ENCODE assay signal across 22 cellular contexts in the genomic region with DNA sequence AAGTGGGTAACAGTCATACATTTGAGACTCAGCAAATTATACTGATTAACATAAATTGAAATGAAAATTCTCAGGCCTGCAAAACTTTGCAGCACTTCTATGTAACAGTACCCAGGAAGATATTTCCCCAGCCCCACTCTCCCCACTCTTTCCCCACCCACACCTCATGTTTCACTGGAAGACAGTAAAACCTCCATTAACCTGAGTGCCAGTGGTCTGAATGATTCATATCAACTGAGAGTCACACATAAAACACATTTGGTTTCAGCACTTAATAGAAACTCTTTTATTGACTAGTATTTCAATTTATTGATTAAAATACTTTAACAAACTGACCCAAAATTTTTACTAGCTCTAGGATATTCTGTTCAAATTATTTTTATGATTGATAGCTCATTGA. TPM values are rescaled to one million over a fixed set of nuclear protein-coding genes. Genes with fewer than 3 reads are reported as not detected.
"Had no signal": no experiment of that assay in that cellular context is flagged by ENCODE, and none has a peak within 500 bp of the region (broad histone marks: within the 10 kb centered on the region; RNA-seq: fewer than 3 reads in every experiment).

No MANE protein-coding gene starts in this region.

- H3K36me3 ChIP-seq: cardiac muscle cell, gastroesophageal sphincter, prostate gland had no signal

- H2AFZ ChIP-seq: hepatocyte had no signal

- H3K27ac ChIP-seq: cardiac muscle cell, coronary artery, gastroesophageal sphincter, hepatocyte, prostate gland had no signal

- H3K27me3 Mint-ChIP-seq: activated CD4-positive, alpha-beta memory T cell treated with anti-CD3 and anti-CD28 coated beads, Interleukin-2, amount 10 ng/mL, durations not matched to agents 7 days and 5 days had no signal

- H3K4me3 Mint-ChIP-seq: activated CD4-positive, alpha-beta memory T cell treated with anti-CD3 and anti-CD28 coated beads, Interleukin-2, amount 10 ng/mL, durations not matched to agents 7 days and 5 days; activated CD4-positive, alpha-beta T cell treated with anti-CD3 and anti-CD28 coated beads for 36 hours; activated naive CD8-positive, alpha-beta T cell treated with anti-CD3 and anti-CD28 coated beads, Interleukin-2, amount 10 ng/mL, durations not matched to agents 7 days and 5 days; naive thymus-derived CD4-positive, alpha-beta T cell; type B pancreatic cell had no signal

- H3K79me2 ChIP-seq: hepatocyte had no signal

- H3K4me1 Mint-ChIP-seq: activated CD4-positive, alpha-beta memory T cell treated with anti-CD3 and anti-CD28 coated beads, Interleukin-2, amount 10 ng/mL, durations not matched to agents 7 days and 5 days; activated CD4-positive, alpha-beta T cell treated with anti-CD3 and anti-CD28 coated beads for 36 hours; activated naive CD8-positive, alpha-beta T cell treated with anti-CD3 and anti-CD28 coated beads, Interleukin-2, amount 10 ng/mL, durations not matched to agents 7 days and 5 days; naive thymus-derived CD4-positive, alpha-beta T cell had no signal

- ATAC-seq: activated CD4-positive, alpha-beta T cell treated with anti-CD3 and anti-CD28 coated beads for 36 hours; gastroesophageal sphincter; left cardiac atrium; naive thymus-derived CD4-positive, alpha-beta T cell; sciatic nerve had no signal

- H3K9me3 ChIP-seq: gastroesophageal sphincter, prostate gland had no signal

- H3K4me2 ChIP-seq: hepatocyte had no signal

- H3K4me1 ChIP-seq: gastroesophageal sphincter, prostate gland had no signal

- H3K36me3 Mint-ChIP-seq: activated naive CD8-positive, alpha-beta T cell treated with anti-CD3 and anti-CD28 coated beads, Interleukin-2, amount 10 ng/mL, durations not matched to agents 7 days and 5 days; naive thymus-derived CD4-positive, alpha-beta T cell; type B pancreatic cell had no signal

- H3K4me3 ChIP-seq: cardiac muscle cell, coronary artery, gastroesophageal sphincter, hepatocyte, lung, prostate gland had no signal

- H3K27ac Mint-ChIP-seq: activated CD4-positive, alpha-beta memory T cell treated with anti-CD3 and anti-CD28 coated beads, Interleukin-2, amount 10 ng/mL, durations not matched to agents 7 days and 5 days; activated CD4-positive, alpha-beta T cell treated with anti-CD3 and anti-CD28 coated beads for 36 hours; activated naive CD8-positive, alpha-beta T cell treated with anti-CD3 and anti-CD28 coated beads, Interleukin-2, amount 10 ng/mL, durations not matched to agents 7 days and 5 days; naive thymus-derived CD4-positive, alpha-beta T cell; type B pancreatic cell had no signal

- DNase-seq: activated CD4-positive, alpha-beta memory T cell treated with anti-CD3 and anti-CD28 coated beads, Interleukin-2, amount 10 ng/mL, durations not matched to agents 7 days and 5 days; activated CD4-positive, alpha-beta T cell treated with anti-CD3 and anti-CD28 coated beads for 36 hours; activated gamma-delta T cell; activated naive CD8-positive, alpha-beta T cell treated with anti-CD3 and anti-CD28 coated beads, Interleukin-2, amount 10 ng/mL, durations not matched to agents 7 days and 5 days; activated T-cell treated with anti-CD3 and anti-CD28 coated beads, Interleukin-2, amount 50 U/mL, for 48 hours; aorta; effector CD8-positive, alpha-beta T cell; left cardiac atrium; naive thymus-derived CD4-positive, alpha-beta T cell; stimulated activated CD4-positive, alpha-beta T cell treated with anti-CD3 and anti-CD28 coated beads, Interleukin-12 subunit alpha, Interleukin-12 subunit beta, amount 100 ng/mL, for 4 hours; stimulated activated naive CD4-positive, alpha-beta T cell; SW 1271 had no signal

- H3K9me3 Mint-ChIP-seq: activated CD4-positive, alpha-beta memory T cell treated with anti-CD3 and anti-CD28 coated beads, Interleukin-2, amount 10 ng/mL, durations not matched to agents 7 days and 5 days; activated naive CD8-positive, alpha-beta T cell treated with anti-CD3 and anti-CD28 coated beads, Interleukin-2, amount 10 ng/mL, durations not matched to agents 7 days and 5 days had no signal

RNA-seq across cellular contexts. Expression of gene CXCL6, which starts 6.9 kb away (rescaled TPM):
- total RNA-seq: activated CD4-positive, alpha-beta memory T cell treated with anti-CD3 and anti-CD28 coated beads, Interleukin-2, amount 10 ng/mL, durations not matched to agents 7 days and 5 days; activated CD4-positive, alpha-beta T cell treated with anti-CD3 and anti-CD28 coated beads for 36 hours; activated naive CD8-positive, alpha-beta T cell treated with anti-CD3 and anti-CD28 coated beads, Interleukin-2, amount 10 ng/mL, durations not matched to agents 7 days and 5 days; cardiac muscle cell; mononuclear cell; naive thymus-derived CD4-positive, alpha-beta T cell had no signal
- polyA plus RNA-seq: aorta; cardiac muscle cell; naive thymus-derived CD4-positive, alpha-beta T cell had no signal

RNA-seq across cellular contexts. Expression of gene PF4V1, which starts 9.7 kb away (rescaled TPM):
- total RNA-seq: activated CD4-positive, alpha-beta memory T cell treated with anti-CD3 and anti-CD28 coated beads, Interleukin-2, amount 10 ng/mL, durations not matched to agents 7 days and 5 days; activated CD4-positive, alpha-beta T cell treated with anti-CD3 and anti-CD28 coated beads for 36 hours; activated naive CD8-positive, alpha-beta T cell treated with anti-CD3 and anti-CD28 coated beads, Interleukin-2, amount 10 ng/mL, durations not matched to agents 7 days and 5 days; cardiac muscle cell; fibroblast of lung; gastroesophageal sphincter; hepatocyte; left cardiac atrium; lung; naive thymus-derived CD4-positive, alpha-beta T cell; prostate gland; sciatic nerve had no signal
- polyA plus RNA-seq: aorta; cardiac muscle cell; fibroblast of lung; hepatocyte; naive thymus-derived CD4-positive, alpha-beta T cell had no signal

RNA-seq across cellular contexts. Expression of gene CXCL1, which starts 25.8 kb away (rescaled TPM):
- total RNA-seq: activated CD4-positive, alpha-beta memory T cell treated with anti-CD3 and anti-CD28 coated beads, Interleukin-2, amount 10 ng/mL, durations not matched to agents 7 days and 5 days; activated CD4-positive, alpha-beta T cell treated with anti-CD3 and anti-CD28 coated beads for 36 hours; activated naive CD8-positive, alpha-beta T cell treated with anti-CD3 and anti-CD28 coated beads, Interleukin-2, amount 10 ng/mL, durations not matched to agents 7 days and 5 days; cardiac muscle cell had no signal
- polyA plus RNA-seq: cardiac muscle cell; naive thymus-derived CD4-positive, alpha-beta T cell had no signal
